8 cellular contexts compared by ENCODE assay signal in genomic region chr12:43444940-43445564, GRCh38.
A peak's percentile ranks its signal among the peaks of the same experiment; 100 is the strongest.
DNase-seq lines count a peak whose midpoint lies in the region; ATAC-seq and TF ChIP-seq lines count a peak whose summit lies in the region.

No MANE protein-coding gene starts in this region.

- intact Hi-C loops in left cardiac atrium (cut with DNase I) (loop anchor here in 1 of 2 donors (5.0 kb wide), 1 partner anchor 282 kb away; no protein-coding TSS in a partner anchor), cardiac septum (cut with DNase I) (no loop called here)

- H3K4ac ChIP-seq in trophoblast cell (ENCODE audit: low read depth, low read length) = no peak overlapping the region

- no peak overlapping the region for H2BK12ac ChIP-seq in trophoblast cell (ENCODE audit: low read length)

- no peak overlapping the region for H2BK120ac ChIP-seq in trophoblast cell (ENCODE audit: insufficient read depth, low read length, poor library complexity)

- H3K27me3 Mint-ChIP-seq in activated CD8-positive, alpha-beta memory T cell treated with anti-CD3 and anti-CD28 coated beads, Interleukin-2, amount 10 ng/mL, durations not matched to agents 7 days and 5 days = no peaks in the 10 kb centered on the region

- no peaks in the 10 kb centered on the region for H3K4me1 ChIP-seq in trophoblast cell (ENCODE audit: control insufficient read depth in 1 of 2, insufficient read depth in 2 of 2, low read length in 2 of 2)

- no peaks in the 10 kb centered on the region for H3K27me3 ChIP-seq in trophoblast cell (ENCODE audit: insufficient read depth, low read length)

- ATAC-seq in left cardiac atrium (no peak), HG02870 (IDR thresholded peaks at IDR 0.05; ENCODE audit: unreplicated experiment) (peak; percentile 81)
- ATAC-seq in activated CD8-positive, alpha-beta memory T cell treated with anti-CD3 and anti-CD28 coated beads, Interleukin-2, amount 10 ng/mL, durations not matched to agents 7 days and 5 days = no peak

- H3K4me2 ChIP-seq in trophoblast cell (ENCODE audit: low read length) = no peak overlapping the region

- H3K4me1 Mint-ChIP-seq in activated CD8-positive, alpha-beta memory T cell treated with anti-CD3 and anti-CD28 coated beads, Interleukin-2, amount 10 ng/mL, durations not matched to agents 7 days and 5 days = peaks cover 2% of the 10 kb centered on the region

- no peaks in the 10 kb centered on the region for H3K79me1 ChIP-seq in trophoblast cell (ENCODE audit: low read length)

- DNase-seq in left cardiac atrium (peak; percentile 28), cardiac septum (ENCODE audit: low spot score) (no peak), NCI-H226 (peak; percentile 13), fibroblast of mammary gland (ENCODE audit: low read depth) (peak; percentile 70), trophoblast cell (peak; percentile 37 to 90), NCI-H128 (lab: John Stamatoyannopoulos, UW; ENCODE audit: unreplicated experiment) (no peak)
- DNase-seq in activated CD8-positive, alpha-beta memory T cell treated with anti-CD3 and anti-CD28 coated beads, Interleukin-2, amount 10 ng/mL, durations not matched to agents 7 days and 5 days = peak; percentile 55

- H4K8ac ChIP-seq in trophoblast cell (ENCODE audit: low read depth, low read length) = no peak overlapping the region

- no peak overlapping the region for H3K4me3 Mint-ChIP-seq in activated CD8-positive, alpha-beta memory T cell treated with anti-CD3 and anti-CD28 coated beads, Interleukin-2, amount 10 ng/mL, durations not matched to agents 7 days and 5 days

- no peak overlapping the region for H2AFZ ChIP-seq in trophoblast cell (ENCODE audit: insufficient read depth, low read length, poor library complexity)

- no peaks in the 10 kb centered on the region for H3K36me3 ChIP-seq in trophoblast cell (ENCODE audit: control insufficient read depth in 1 of 2, insufficient read depth in 2 of 2, low read length in 2 of 2)

- H3K4me3 ChIP-seq in fibroblast of mammary gland (ENCODE audit: control insufficient read depth, low read depth, low read length) (no peak overlapping the region), trophoblast cell (ENCODE audit: low read depth, low read length) (no peak overlapping the region)

- H3K14ac ChIP-seq in trophoblast cell (ENCODE audit: low read length) = no peak overlapping the region

- no peak overlapping the region for H3K18ac ChIP-seq in trophoblast cell (ENCODE audit: low read length)

- no peaks in the 10 kb centered on the region for H3K36me3 Mint-ChIP-seq in activated CD8-positive, alpha-beta memory T cell treated with anti-CD3 and anti-CD28 coated beads, Interleukin-2, amount 10 ng/mL, durations not matched to agents 7 days and 5 days

- H3K9me3 ChIP-seq in trophoblast cell (ENCODE audit: insufficient read depth, low read depth, low read length) = no peaks in the 10 kb centered on the region

- no peaks in the 10 kb centered on the region for H3K9me3 Mint-ChIP-seq in activated CD8-positive, alpha-beta memory T cell treated with anti-CD3 and anti-CD28 coated beads, Interleukin-2, amount 10 ng/mL, durations not matched to agents 7 days and 5 days (ENCODE audit: low read depth)

- CTCF ChIA-PET in activated CD8-positive, alpha-beta memory T cell treated with anti-CD3 and anti-CD28 coated beads, Interleukin-2, amount 10 ng/mL, durations not matched to agents 7 days and 5 days (lab: Charles Lee) = interaction anchor here (2.3 to 2.8 kb wide), 2 partner anchors 437 to 439 kb away, joined by 5 to 26 read pairs; no protein-coding TSS in a partner anchor

- H4K12ac ChIP-seq in trophoblast cell (ENCODE audit: low read depth, low read length) = no peak overlapping the region

- H3K27ac Mint-ChIP-seq in activated CD8-positive, alpha-beta memory T cell treated with anti-CD3 and anti-CD28 coated beads, Interleukin-2, amount 10 ng/mL, durations not matched to agents 7 days and 5 days = no peak overlapping the region

- no peak overlapping the region for H3K23ac ChIP-seq in trophoblast cell (ENCODE audit: low read length)

- no peak overlapping the region for H3K27ac ChIP-seq in trophoblast cell (ENCODE audit: low read depth, low read length)

- no peak overlapping the region for H4K91ac ChIP-seq in trophoblast cell (ENCODE audit: low read depth, low read length)

- no peak overlapping the region for H2AK5ac ChIP-seq in trophoblast cell (ENCODE audit: low read length)

- no peak overlapping the region for H2BK5ac ChIP-seq in trophoblast cell (ENCODE audit: low read depth, low read length, poor library complexity)

- no CpG with 5 or more reads among the region's 3 CpGs for WGBS in trophoblast cell (ENCODE audit: extremely low coverage, insufficient coverage, insufficient read length)

- H3K9ac ChIP-seq in trophoblast cell (ENCODE audit: low read length) = no peak overlapping the region

- peak; percentile 95 for TF ChIP-seq CTCF in fibroblast of mammary gland (conservative IDR thresholded peaks at IDR 0.05; ENCODE audit: control insufficient read depth, insufficient read depth, low read depth, low read length)

- H3K79me2 ChIP-seq in trophoblast cell (ENCODE audit: control insufficient read depth, insufficient read depth, low read length, poor library complexity) = no peaks in the 10 kb centered on the region

Comparison
In these comparisons a context has a peak if more than half of its experiments do, and no peak if none do; other contexts are left out.
1. DNase-seq: peak in left cardiac atrium (single experiment), NCI-H226 (single experiment), activated CD8-positive, alpha-beta memory T cell treated with anti-CD3 and anti-CD28 coated beads, Interleukin-2, amount 10 ng/mL, durations not matched to agents 7 days and 5 days (single experiment), fibroblast of mammary gland (single experiment) and trophoblast cell (2 of 2); none in cardiac septum (single experiment) and NCI-H128 (single experiment).